In the genomic region with DNA sequence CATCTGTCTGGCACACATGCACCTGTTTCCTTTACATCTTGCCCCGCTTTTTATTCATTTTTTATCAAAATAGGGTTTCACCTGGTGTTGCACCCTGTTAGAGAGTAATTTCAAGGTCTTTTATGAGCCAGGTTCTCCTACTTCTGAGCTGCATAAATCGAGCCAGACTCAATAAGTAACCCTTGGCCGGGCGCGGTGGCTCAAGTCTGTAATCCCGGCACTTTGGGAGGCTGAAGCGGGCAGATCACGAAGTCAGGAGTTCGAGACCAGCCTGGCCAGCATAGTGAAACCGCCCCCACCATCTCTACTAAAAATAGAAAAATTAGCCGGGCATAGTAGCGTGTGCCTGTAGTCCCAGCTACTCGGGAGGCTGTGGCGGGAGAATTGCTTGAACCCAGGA, we compare ENCODE assay signal across 9 cellular contexts. TPM values are rescaled to one million over a fixed set of nuclear protein-coding genes. Genes with fewer than 3 reads are reported as not detected.
DNase-seq lines count a peak whose midpoint lies in the region; ATAC-seq, FAIRE-seq and TF ChIP-seq lines count a peak whose summit lies in the region.
"Had no signal": no experiment of that assay in that cellular context is flagged by ENCODE, and none has a peak within 500 bp of the region (broad histone marks: within the 10 kb centered on the region; RNA-seq: fewer than 3 reads in every experiment).

No MANE protein-coding gene starts in this region.

- peak overlapping the region; percentile 99; the same call in 1 of the 2 replicates for H3K9ac ChIP-seq in SK-N-SH
- peak overlapping the region; percentile 99 for H3K9ac ChIP-seq in keratinocyte (ENCODE audit: control insufficient read depth, extremely low read depth, insufficient read depth, low read length)

- intact Hi-C loops in stomach (cut with DNase I; ENCODE audit: low total_unique reads) = no loop called here

- H3K4me1 ChIP-seq in SK-N-SH (ENCODE audit: control insufficient read depth in 1 of 2, insufficient read depth in 2 of 2, low read depth in 1 of 2, low read length in 1 of 2) = peaks cover 0 to 3% of the 10 kb centered on the region in 2 experiments; a peak in 1 of 4 replicates
- peaks cover 4% of the 10 kb centered on the region for H3K4me1 ChIP-seq in keratinocyte (ENCODE audit: control insufficient read depth, extremely low read depth, insufficient read depth, low read length)
- peaks cover 9 to 17% (median 14%) of the 10 kb centered on the region in 4 donors for H3K4me1 ChIP-seq in stomach

- no peaks in the 10 kb centered on the region for H3K27me3 Mint-ChIP-seq in activated naive CD8-positive, alpha-beta T cell treated with anti-CD3 and anti-CD28 coated beads, Interleukin-2, amount 10 ng/mL, durations not matched to agents 7 days and 5 days

- H3F3A ChIP-seq in SK-N-SH (replicated peaks; ENCODE audit: insufficient read depth) = peaks cover 7% of the 10 kb centered on the region

- H3K9me1 ChIP-seq in keratinocyte (ENCODE audit: control insufficient read depth, extremely low read depth, insufficient read depth, low read length) = no peaks in the 10 kb centered on the region

- dilution Hi-C loops in keratinocyte (cut with MboI; ENCODE audit: extremely low pct_ligation_motif_present, low sequenced_read_pairs) = no loop called here

- no peaks in the 10 kb centered on the region for H3K9me2 ChIP-seq in SK-N-SH

- TF ChIP-seq EP300 in SK-N-SH (IDR thresholded peaks at IDR 0.05; ENCODE audit: borderline replicate concordance in 1 of 2, low read depth in 1 of 2, low read length in 1 of 2) = no peak
- no peak for TF ChIP-seq EP300 in stomach (IDR thresholded peaks at IDR 0.05)

- TF ChIP-seq CTCF in SK-N-SH (IDR thresholded peaks at IDR 0.05) = no peak
- no peak for TF ChIP-seq CTCF in keratinocyte (optimal IDR thresholded peaks at IDR 0.05 in 1 of 3, IDR thresholded peaks at IDR 0.05 in 1 of 3, conservative IDR thresholded peaks at IDR 0.05 in 1 of 3; ENCODE audit: extremely low read depth in 1 of 3, insufficient read depth in 2 of 3, low read length in 3 of 3)
- TF ChIP-seq CTCF in stomach (IDR thresholded peaks at IDR 0.05) = no peak

- peak overlapping the region; percentile 92 for H3K4me3 Mint-ChIP-seq in activated naive CD8-positive, alpha-beta T cell treated with anti-CD3 and anti-CD28 coated beads, Interleukin-2, amount 10 ng/mL, durations not matched to agents 7 days and 5 days

- WGBS in SK-N-SH (ENCODE audit: low lambda C conversion rate) = 75% methylated on average over 14 of the region's 14 CpGs
- 58 to 72% (median 65%) methylated on average over 14 of the region's 14 CpGs for WGBS in stomach, 5 donors

- peaks cover 10% of the 10 kb centered on the region for H3K4me1 Mint-ChIP-seq in activated naive CD8-positive, alpha-beta T cell treated with anti-CD3 and anti-CD28 coated beads, Interleukin-2, amount 10 ng/mL, durations not matched to agents 7 days and 5 days

- peaks cover 2% of the 10 kb centered on the region for H3K36me3 Mint-ChIP-seq in activated naive CD8-positive, alpha-beta T cell treated with anti-CD3 and anti-CD28 coated beads, Interleukin-2, amount 10 ng/mL, durations not matched to agents 7 days and 5 days

- H3K9me3 Mint-ChIP-seq in activated naive CD8-positive, alpha-beta T cell treated with anti-CD3 and anti-CD28 coated beads, Interleukin-2, amount 10 ng/mL, durations not matched to agents 7 days and 5 days = no peaks in the 10 kb centered on the region

- H2AFZ ChIP-seq in SK-N-SH (ENCODE audit: low read depth) = peak overlapping the region; percentile 94
- peak overlapping the region; percentile 80 for H2AFZ ChIP-seq in keratinocyte (ENCODE audit: control insufficient read depth, low read length)

- CTCF ChIA-PET in SK-N-SH (lab: Yijun Ruan, JAX) = no interaction called here

- H4K20me1 ChIP-seq in SK-N-SH (ENCODE audit: insufficient read depth) = no peaks in the 10 kb centered on the region
- no peaks in the 10 kb centered on the region for H4K20me1 ChIP-seq in keratinocyte (ENCODE audit: control insufficient read depth, extremely low read depth, insufficient read depth, low read length)

- no peak for TF ChIP-seq RAD21 in SK-N-SH (IDR thresholded peaks at IDR 0.05; ENCODE audit: low read length)

- TF ChIP-seq POLR2A in stomach (IDR thresholded peaks at IDR 0.05) = no peak

- H3K4me3 ChIP-seq in SK-N-SH (ENCODE audit: low read depth in 2 of 2, low read length in 1 of 2) = peak overlapping the region; percentile 60 to 76
- H3K4me3 ChIP-seq in keratinocyte (ENCODE audit: control insufficient read depth in 2 of 3, extremely low read depth in 1 of 3, insufficient read depth in 2 of 3, low read depth in 1 of 3, low read length in 3 of 3) = peak overlapping the region; percentile 60 to 93 (median 87)
- peak overlapping the region; percentile 77 to 87 (median 83) for H3K4me3 ChIP-seq in stomach

- peak overlapping the region; percentile 73 for H3K4me2 ChIP-seq in SK-N-SH
- peak overlapping the region; percentile 77 for H3K4me2 ChIP-seq in keratinocyte (ENCODE audit: control insufficient read depth, extremely low read depth, insufficient read depth, low read depth, low read length)

- DNase-seq in SK-N-SH = no peak
- no peak for DNase-seq in activated naive CD8-positive, alpha-beta T cell treated with anti-CD3 and anti-CD28 coated beads, Interleukin-2, amount 10 ng/mL, durations not matched to agents 7 days and 5 days
- no peak for DNase-seq in keratinocyte (ENCODE audit: low read depth, low spot score)
- DNase-seq in stomach = no peak
- DNase-seq in NCI-H187 treated with DMSO at 0.1 percent for 48 hours (lab: John Stamatoyannopoulos, UW) = no peak
- DNase-seq in DMS114 treated with DMSO at 0.1 percent for 48 hours (lab: John Stamatoyannopoulos, UW; ENCODE audit: unreplicated experiment) = no peak
- DNase-seq in SIG-M5 treated with dmso at 0.1 percent for 504 hours (lab: John Stamatoyannopoulos, UW; ENCODE audit: unreplicated experiment) = no peak
- DNase-seq: occipital lobe had no signal

- H3K36me3 ChIP-seq in SK-N-SH (replicated peaks in 1 of 2; ENCODE audit: control insufficient read depth in 1 of 2, insufficient read depth in 2 of 2, low read length in 1 of 2) (no peaks in the 10 kb centered on the region), keratinocyte (ENCODE audit: control insufficient read depth in 2 of 2, extremely low read depth in 1 of 2, insufficient read depth in 2 of 2, low read length in 2 of 2) (no peaks in the 10 kb centered on the region), stomach (no peaks in the 10 kb centered on the region)

- H3K9me3 ChIP-seq in SK-N-SH (no peaks in the 10 kb centered on the region), keratinocyte (ENCODE audit: control insufficient read depth, low read depth, low read length) (no peaks in the 10 kb centered on the region), stomach (no peaks in the 10 kb centered on the region)

- ATAC-seq in SK-N-SH treated with all-trans-retinoic acid at 6 μM for 48 hours = no peak
- ATAC-seq in activated naive CD8-positive, alpha-beta T cell treated with anti-CD3 and anti-CD28 coated beads, Interleukin-2, amount 10 ng/mL, durations not matched to agents 7 days and 5 days (ENCODE audit: low read depth) = no peak

- FAIRE-seq in keratinocyte (lab: Jason Lieb, UNC) = no peak

- POLR2A ChIA-PET in SK-N-SH (lab: Yijun Ruan, JAX) = no interaction called here
- POLR2A ChIA-PET in activated naive CD8-positive, alpha-beta T cell treated with anti-CD3 and anti-CD28 coated beads, Interleukin-2, amount 10 ng/mL, durations not matched to agents 7 days and 5 days (lab: Charles Lee) = no interaction called here

- H3K27ac Mint-ChIP-seq in activated naive CD8-positive, alpha-beta T cell treated with anti-CD3 and anti-CD28 coated beads, Interleukin-2, amount 10 ng/mL, durations not matched to agents 7 days and 5 days = peak overlapping the region; percentile 99

- H3K27me3 ChIP-seq in SK-N-SH (ENCODE audit: insufficient read depth) (no peaks in the 10 kb centered on the region), keratinocyte (ENCODE audit: control insufficient read depth, extremely low read depth, insufficient read depth, low read length) (no peaks in the 10 kb centered on the region), stomach (no peaks in the 10 kb centered on the region)

- H3K27ac ChIP-seq in SK-N-SH (ENCODE audit: low read depth in 2 of 2, low read length in 1 of 2) (peak overlapping the region; percentile 29 to 97; a peak in 1 of 4 replicates), keratinocyte (ENCODE audit: control insufficient read depth, insufficient read depth, low read length) (peak overlapping the region; percentile 98), stomach (peak overlapping the region in 4 of 5 donors; percentile 95 to 99 (median 98))

- H3K79me2 ChIP-seq in SK-N-SH (ENCODE audit: insufficient read depth) = peaks cover 25% of the 10 kb centered on the region
- no peaks in the 10 kb centered on the region for H3K79me2 ChIP-seq in keratinocyte (ENCODE audit: control insufficient read depth, insufficient read depth, low read length)

TF ChIP-seq in SK-N-SH, 30 proteins besides CTCF, POLR2A, EP300 and RAD21 (continues in another document):
- no peak for TF ChIP-seq TAF1 (IDR thresholded peaks at IDR 0.05; ENCODE audit: borderline replicate concordance, low read depth, low read length)

TF ChIP-seq in SK-N-SH treated with all-trans-retinoic acid at 6 μM for 48 hours, 23 proteins besides CTCF, POLR2A, EP300 and RAD21 (continues in another document):
- no peak for TF ChIP-seq TCF4 (CRISPR knock-in tag; IDR thresholded peaks at IDR 0.05; ENCODE audit: borderline replicate concordance)

RNA-seq across cellular contexts. Expression of gene PPP2R3B, which starts 1.0 kb away (rescaled TPM):
- 18.9 and 19.4 TPM in 2 replicates for polyA plus RNA-seq in SK-N-SH (2012; rRNA removed)
- polyA plus RNA-seq in SK-N-SH (2012; cell fraction: cytosol; rRNA removed) = 7.3 and 11.6 TPM in 2 replicates
- polyA plus RNA-seq in SK-N-SH (2012; cell fraction: nucleus; rRNA removed) = 83.6 and 106 TPM in 2 replicates
- 10 to 100 TPM; 40.3 to 40.7 TPM for total RNA-seq in activated naive CD8-positive, alpha-beta T cell treated with anti-CD3 and anti-CD28 coated beads, Interleukin-2, amount 10 ng/mL, durations not matched to agents 7 days and 5 days
- polyA plus RNA-seq in keratinocyte = 5.5 to 7.5 TPM (median 6.6 TPM) in 3 replicates
- 17.7 TPM for polyA plus RNA-seq in keratinocyte (2011; ENCODE audit: low read depth)
- polyA plus RNA-seq in keratinocyte (2011; cell fraction: cytosol; rRNA removed) = 3.0 and 3.8 TPM in 2 replicates
- polyA plus RNA-seq in keratinocyte (2011; cell fraction: nucleus; rRNA removed) = 12.7 and 17.4 TPM in 2 replicates
- polyA plus RNA-seq in keratinocyte (2012; ENCODE audit: low replicate concordance) = 7.4 and 11.8 TPM in 2 replicates
- 4.2 to 11.7 TPM (median 5.4 TPM) in 3 replicates for polyA minus RNA-seq in keratinocyte
- 6.9 TPM for polyA minus RNA-seq in keratinocyte (2011; cell fraction: cytosol; rRNA and poly(A)+ RNA removed)
- polyA minus RNA-seq in keratinocyte (2011; cell fraction: nucleus; rRNA and poly(A)+ RNA removed) = 6.4 and 8.2 TPM in 2 replicates
- 10 to 100 TPM in 3 of 5 donors, 1 to 10 TPM in 2; 5.3 to 31.7 (median 15.8) TPM for total RNA-seq in stomach
- 10 to 100 TPM; 10.5 to 30.2 (median 14.3) TPM for polyA plus RNA-seq in stomach
